Comparison of ENCODE assay signal across 8 cellular contexts in genomic region chr6:111481836-111482235, GRCh38. TPM values are rescaled to one million over a fixed set of nuclear protein-coding genes. Genes with fewer than 3 reads are reported as not detected.
A peak's percentile ranks its signal among the peaks of the same experiment; 100 is the strongest.
DNase-seq lines count a peak whose midpoint lies in the region; ATAC-seq and TF ChIP-seq lines count a peak whose summit lies in the region.

No MANE protein-coding gene starts in this region.

- H3K9ac ChIP-seq in mesenchymal stem cell (ENCODE audit: low read length) = peak overlapping the region; percentile 98

- no peak for TF ChIP-seq CTCF in breast epithelium (IDR thresholded peaks at IDR 0.05)

- peaks cover 6% of the 10 kb centered on the region; the same call in 1 of the 2 replicates for H3K36me3 ChIP-seq in ACC112 (ENCODE audit: insufficient read depth, low read length)
- no peaks in the 10 kb centered on the region for H3K36me3 ChIP-seq in KOPT-K1 (ENCODE audit: insufficient read depth, low read length)
- H3K36me3 ChIP-seq in breast epithelium = no peaks in the 10 kb centered on the region
- H3K36me3 ChIP-seq in mesenchymal stem cell (ENCODE audit: control insufficient read depth in 1 of 2, insufficient read depth in 2 of 2, low read depth in 1 of 2, low read length in 2 of 2) = peaks cover 3 to 7% of the 10 kb centered on the region in 2 experiments
- H3K36me3 ChIP-seq in aorta (ENCODE audit: control insufficient read depth in 1 of 2, insufficient read depth in 2 of 2, low read length in 1 of 2) = no peaks in the 10 kb centered on the region

- peaks cover 87% of the 10 kb centered on the region for H3K79me2 ChIP-seq in ACC112 (ENCODE audit: control insufficient read depth, insufficient read depth, low read length, unreplicated experiment)

- no peak overlapping the region for H3K23ac ChIP-seq in mesenchymal stem cell (ENCODE audit: low read length in 2 of 2)

- peak overlapping the region in 1 of 2 experiments; percentile 92 for H3K14ac ChIP-seq in mesenchymal stem cell (ENCODE audit: low read length in 2 of 2)

- no peak overlapping the region for H4K8ac ChIP-seq in mesenchymal stem cell (ENCODE audit: low read length)

- TF ChIP-seq POLR2A in breast epithelium (IDR thresholded peaks at IDR 0.05) = no peak

- H3K4me2 ChIP-seq in mesenchymal stem cell (ENCODE audit: low read length, poor library complexity, severe bottlenecking) = peak overlapping the region; percentile 80

- peak; percentile 30 for ATAC-seq in GM19395 (IDR thresholded peaks at IDR 0.05; ENCODE audit: unreplicated experiment)
- ATAC-seq in aorta (ENCODE audit: low FRiP score) = peak; percentile 5

- H3K79me1 ChIP-seq in mesenchymal stem cell (replicated peaks; ENCODE audit: low read length, poor library complexity, severe bottlenecking) = peaks cover 5% of the 10 kb centered on the region

- H2BK15ac ChIP-seq in mesenchymal stem cell (ENCODE audit: low read depth, poor library complexity, severe bottlenecking) = peak overlapping the region; percentile 98

- intact Hi-C loops in breast epithelium (cut with DNase I; ENCODE audit: low total_unique reads) = loop anchor here (10.0 kb wide), 1 partner anchor 123 kb away; the partner anchor contains the start of gene TRAF3IP2
- intact Hi-C loops in aorta (cut with DNase I) = loop anchor here (5.0 kb wide), 4 partner anchors 70 to 225 kb away; a partner anchor contains a TSS

- H2BK120ac ChIP-seq in mesenchymal stem cell (ENCODE audit: low read depth, low read length) = peak overlapping the region; percentile 94

- H3K27me3 ChIP-seq in ACC112 (ENCODE audit: insufficient read depth, low read length) = no peaks in the 10 kb centered on the region
- H3K27me3 ChIP-seq in breast epithelium = no peaks in the 10 kb centered on the region
- no peaks in the 10 kb centered on the region for H3K27me3 ChIP-seq in mesenchymal stem cell (ENCODE audit: control insufficient read depth in 1 of 2, insufficient read depth in 1 of 2, low read length in 2 of 2)
- no peaks in the 10 kb centered on the region for H3K27me3 ChIP-seq in aorta (ENCODE audit: control insufficient read depth in 1 of 2, insufficient read depth in 2 of 2, low read length in 1 of 2)

- no peak overlapping the region for H2BK5ac ChIP-seq in mesenchymal stem cell (ENCODE audit: low read depth, low read length, poor library complexity, severe bottlenecking)

- H3K4me3 ChIP-seq in ACC112 (ENCODE audit: low read depth, low read length) = peak overlapping the region; percentile 83
- H3K4me3 ChIP-seq in breast epithelium = peak overlapping the region; percentile 89 to 100 (median 99)
- H3K4me3 ChIP-seq in mesenchymal stem cell (ENCODE audit: insufficient read depth in 1 of 2, low read depth in 1 of 2, low read length in 2 of 2) = peak overlapping the region; percentile 92 to 94
- peak overlapping the region; percentile 91 to 95 for H3K4me3 ChIP-seq in aorta (ENCODE audit: low read length in 2 of 2)

- no peaks in the 10 kb centered on the region for H3K9me3 ChIP-seq in KOPT-K1 (ENCODE audit: insufficient read depth, low read length, poor library complexity, severe bottlenecking)
- H3K9me3 ChIP-seq in breast epithelium = no peaks in the 10 kb centered on the region
- no peaks in the 10 kb centered on the region for H3K9me3 ChIP-seq in mesenchymal stem cell (ENCODE audit: control insufficient read depth, low read length)
- no peaks in the 10 kb centered on the region for H3K9me3 ChIP-seq in aorta (ENCODE audit: control insufficient read depth, low read length)

- WGBS in mesenchymal stem cell = 2% methylated on average over 7 of the region's 10 CpGs
- 9 to 10% methylated on average over 10 of the region's 10 CpGs for WGBS in aorta, 2 donors

- H3K27ac ChIP-seq in ACC112 (ENCODE audit: low read depth, low read length) = peak overlapping the region; percentile 98
- H3K27ac ChIP-seq in KOPT-K1 (ENCODE audit: low read depth, low read length, poor library complexity, severe bottlenecking) = peak overlapping the region; percentile 87
- H3K27ac ChIP-seq in breast epithelium = peak overlapping the region; percentile 98 to 100
- H3K27ac ChIP-seq in mesenchymal stem cell (ENCODE audit: low read length, poor library complexity, severe bottlenecking) = peak overlapping the region; percentile 14
- H3K27ac ChIP-seq in aorta (ENCODE audit: low read depth in 1 of 2, low read length in 2 of 2) = peak overlapping the region; percentile 89 to 95

- H4K91ac ChIP-seq in mesenchymal stem cell (ENCODE audit: low read length) = no peak overlapping the region

- peak overlapping the region; percentile 13 to 100 for H3K4ac ChIP-seq in mesenchymal stem cell (ENCODE audit: low read depth in 1 of 2, low read length in 2 of 2)

- H3K4me1 ChIP-seq in ACC112 (ENCODE audit: control insufficient read depth, insufficient read depth, low read length, unreplicated experiment) = peaks cover 46% of the 10 kb centered on the region
- H3K4me1 ChIP-seq in breast epithelium = peaks cover 0 to 6% of the 10 kb centered on the region in 2 donors
- H3K4me1 ChIP-seq in mesenchymal stem cell (ENCODE audit: control insufficient read depth, insufficient read depth, low read depth, low read length) = peaks cover 2% of the 10 kb centered on the region
- H3K4me1 ChIP-seq in aorta (ENCODE audit: control insufficient read depth in 1 of 2, insufficient read depth in 2 of 2, low read length in 2 of 2) = peaks cover 0 to 3% of the 10 kb centered on the region in 2 donors

- H3K18ac ChIP-seq in mesenchymal stem cell (ENCODE audit: low read depth in 1 of 2, low read length in 2 of 2) = peak overlapping the region; percentile 81 to 98

- peak overlapping the region; percentile 10 to 50 for H2BK12ac ChIP-seq in mesenchymal stem cell (ENCODE audit: low read length in 2 of 2)

- DNase-seq in breast epithelium (ENCODE audit: low spot score in 2 of 2) (no peak), mesenchymal stem cell (peak; percentile 59), aorta (no peak), NOMO-1 treated with dmso at 0.1 percent for 144 hours (lab: John Stamatoyannopoulos, UW; ENCODE audit: unreplicated experiment) (no peak), NCI-H1436 (lab: John Stamatoyannopoulos, UW) (no peak)

- no peak overlapping the region for H2AFZ ChIP-seq in ACC112 (ENCODE audit: low read length, unreplicated experiment)
- peak overlapping the region; percentile 89 for H2AFZ ChIP-seq in mesenchymal stem cell (ENCODE audit: low read depth, low read length)

- no peak overlapping the region for H2AK5ac ChIP-seq in mesenchymal stem cell (ENCODE audit: low read length, severe bottlenecking)

RNA-seq across cellular contexts. Expression of gene REV3L, which starts 1.2 kb away (rescaled TPM):
- total RNA-seq in breast epithelium = 100 to 1,000 TPM in 1 of 3 donors, 10 to 100 TPM in 2; 50.3 to 108 (median 82.3) TPM
- polyA plus RNA-seq in mesenchymal stem cell (2013, experiment 1 of 2) = 7.5 TPM
- 7.5 TPM for polyA plus RNA-seq in mesenchymal stem cell (2013, experiment 2 of 2)
- total RNA-seq in aorta = 10 to 100 TPM; 69.1 to 74.9 TPM
- 10 to 100 TPM in 1 of 2 donors, 1 to 10 TPM in 1; 5.0 to 13.4 TPM for polyA plus RNA-seq in aorta

Comparison
In these comparisons a context has a peak if more than half of its experiments do, and no peak if none do; other contexts are left out.
1. H3K27ac ChIP-seq: peak in every context shown above with its lines; median percentile 99 in breast epithelium; 98 in ACC112; 92 in aorta; 87 in KOPT-K1; 14 in mesenchymal stem cell.